In the genomic region with DNA sequence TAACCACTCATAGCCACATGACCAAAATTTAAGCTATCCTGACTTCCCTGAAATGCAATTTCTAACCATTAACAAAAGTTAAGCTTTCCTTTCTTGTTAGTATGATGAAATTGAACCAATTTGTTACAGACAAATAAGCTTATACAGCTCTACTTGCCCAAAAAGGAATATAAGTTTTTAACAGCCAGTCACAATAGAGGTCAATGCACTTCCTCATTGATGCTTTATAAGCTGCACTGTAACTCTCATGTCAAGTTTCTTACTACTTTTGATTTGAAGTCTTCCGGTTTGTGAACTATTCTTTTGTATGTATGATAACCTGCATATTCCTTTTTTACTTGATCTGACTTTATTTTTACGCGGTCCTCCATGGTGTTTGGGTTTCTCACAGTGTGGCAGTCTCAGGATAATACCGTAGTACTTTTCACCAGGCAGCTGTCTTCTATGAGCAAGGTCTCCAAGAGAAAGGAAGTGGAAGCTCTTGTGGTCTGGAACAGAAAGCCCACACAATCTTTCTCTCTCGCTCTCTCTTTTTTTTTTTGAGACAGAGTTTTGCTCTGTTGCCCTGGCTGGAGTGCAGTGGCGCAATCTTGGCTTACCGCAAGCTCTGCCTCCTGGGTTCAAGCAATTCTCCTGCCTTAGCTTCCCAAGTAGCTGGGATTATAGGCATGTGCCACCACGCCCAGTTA, we compare ENCODE assay signal across 8 cellular contexts.
DNase-seq lines count a peak whose midpoint lies in the region; ATAC-seq, FAIRE-seq and TF ChIP-seq lines count a peak whose summit lies in the region.

No MANE protein-coding gene starts in this region.

- no peaks in the 10 kb centered on the region for H3K79me2 ChIP-seq in mesendoderm (ENCODE audit: control insufficient read depth, insufficient read depth, low read length)

- peaks cover 0 to 14% of the 10 kb centered on the region in 2 donors for H3K9me3 ChIP-seq in ovary

- no peak overlapping the region for H3K18ac ChIP-seq in mesendoderm (ENCODE audit: low read length)

- H3K4me3 ChIP-seq in ovary (no peak overlapping the region), mesendoderm (ENCODE audit: low read length) (no peak overlapping the region)

- H3K36me3 ChIP-seq in ovary = no peaks in the 10 kb centered on the region
- H3K36me3 ChIP-seq in mesendoderm (ENCODE audit: control insufficient read depth, insufficient read depth, low read length) = no peaks in the 10 kb centered on the region

- no peaks in the 10 kb centered on the region for H3K79me1 ChIP-seq in mesendoderm (ENCODE audit: low read length)

- H3K4me2 ChIP-seq in mesendoderm (ENCODE audit: low read length) = no peak overlapping the region

- TF ChIP-seq CTCF in ovary (IDR thresholded peaks at IDR 0.05) = no peak

- FAIRE-seq in GM19239 (lab: Jason Lieb, UNC) = peak; percentile 64

- no peak overlapping the region for H4K5ac ChIP-seq in mesendoderm (ENCODE audit: low read length)

- H3K27ac ChIP-seq in ovary (no peak overlapping the region), mesendoderm (ENCODE audit: low read depth, low read length) (no peak overlapping the region)

- no peak overlapping the region for H2AK5ac ChIP-seq in mesendoderm (ENCODE audit: low read length)

- no peak overlapping the region for H3K9ac ChIP-seq in mesendoderm (ENCODE audit: low read length)

- DNase-seq in GM19239 (ENCODE audit: insufficient read length, low spot score) = no peak
- peak; percentile 80 for DNase-seq in RPMI8226
- peak; percentile 39 for DNase-seq in left cardiac atrium
- no peak for DNase-seq in ovary
- DNase-seq in mesendoderm = no peak
- DNase-seq in DMS 273 treated with DMSO at 0.1 percent for 48 hours (lab: John Stamatoyannopoulos, UW) = no peak
- DNase-seq in NCI-H2107 (lab: John Stamatoyannopoulos, UW) = no peak

- H3K4ac ChIP-seq in mesendoderm (ENCODE audit: low read depth, low read length) = no peak overlapping the region

- H2BK15ac ChIP-seq in mesendoderm (replicated peaks; ENCODE audit: low read depth) = no peak overlapping the region

- no peak overlapping the region for H2BK120ac ChIP-seq in mesendoderm (ENCODE audit: low read depth, low read length)

- H3K4me1 ChIP-seq in ovary (ENCODE audit: insufficient read depth) = peaks cover 3% of the 10 kb centered on the region
- H3K4me1 ChIP-seq in mesendoderm (ENCODE audit: control insufficient read depth, low read depth, low read length) = peaks cover 2% of the 10 kb centered on the region

- WGBS in ovary, 3 donors = 78 to 88% (median 86%) methylated on average over 8 of the region's 8 CpGs
- no CpG with 5 or more reads among the region's 8 CpGs for whole genome bisulfite sequencing in mesendoderm (ENCODE audit: extremely low coverage, insufficient coverage, low lambda C conversion rate)

- H3K27me3 ChIP-seq in ovary (no peaks in the 10 kb centered on the region), mesendoderm (ENCODE audit: insufficient read depth, low read length, poor library complexity) (no peaks in the 10 kb centered on the region)

- peak; percentile 85 for ATAC-seq in HG02973 (IDR thresholded peaks at IDR 0.05; ENCODE audit: unreplicated experiment)
- peak; percentile 53 to 64 for ATAC-seq in left cardiac atrium

- TF ChIP-seq EP300 in ovary (IDR thresholded peaks at IDR 0.05) = no peak

- no peak overlapping the region for H4K8ac ChIP-seq in mesendoderm (ENCODE audit: low read depth, low read length)

- TF ChIP-seq POLR2A in ovary (IDR thresholded peaks at IDR 0.05) = no peak

- no peak overlapping the region for H2BK5ac ChIP-seq in mesendoderm (ENCODE audit: low read length)

- no peak overlapping the region for H3K56ac ChIP-seq in mesendoderm (ENCODE audit: low read length)

- no peak overlapping the region for H3K23ac ChIP-seq in mesendoderm (ENCODE audit: low read length)

- intact Hi-C loops in left cardiac atrium (cut with DNase I) = no loop called here
- intact Hi-C loops in ovary (cut with DNase I) = no loop called here

Comparison
In these comparisons a context has a peak if more than half of its experiments do, and no peak if none do; other contexts are left out.
1. DNase-seq: peak in RPMI8226 (single experiment) and left cardiac atrium (single experiment); none in GM19239 (single experiment), ovary (0 of 5), mesendoderm (single experiment), DMS 273 treated with DMSO at 0.1 percent for 48 hours (single experiment) and NCI-H2107 (single experiment).